ENCODE assay signal across 28 cellular contexts in the genomic region with DNA sequence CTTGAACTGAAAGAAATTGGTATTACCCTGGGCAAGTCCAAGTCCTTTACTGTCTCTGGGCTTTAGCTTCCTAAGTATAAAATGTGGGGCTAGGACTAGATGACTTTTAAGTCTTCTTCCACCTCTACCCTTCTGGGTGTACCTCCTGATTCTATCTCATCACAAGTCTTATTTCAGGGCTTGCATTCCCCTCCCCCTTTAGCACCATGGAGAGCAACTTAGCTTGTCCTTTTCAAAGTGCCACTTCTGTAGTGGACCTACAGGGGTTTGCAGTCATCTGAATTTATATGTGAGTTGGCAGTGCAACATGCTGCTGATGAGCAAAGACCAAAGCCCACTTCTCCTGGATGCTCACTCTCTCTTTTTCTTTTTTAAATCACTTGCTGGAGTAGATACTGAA.
DNase-seq lines count a peak whose midpoint lies in the region; FAIRE-seq and TF ChIP-seq lines count a peak whose summit lies in the region.
"Had no signal": no experiment of that assay in that cellular context is flagged by ENCODE, and none has a peak within 500 bp of the region (broad histone marks: within the 10 kb centered on the region; RNA-seq: fewer than 3 reads in every experiment).

No MANE protein-coding gene starts in this region.

- H2BK5ac ChIP-seq in H1 (ENCODE audit: low read depth, low read length) = no peak overlapping the region
- no peak overlapping the region for H2BK5ac ChIP-seq in neuronal stem cell (ENCODE audit: low read length)

- no peak overlapping the region for H2AK5ac ChIP-seq in H1 (ENCODE audit: low read depth, low read length)
- H2AK5ac ChIP-seq in neuronal stem cell (ENCODE audit: low read depth, low read length) = no peak overlapping the region

- no peaks in the 10 kb centered on the region for H3K9me2 ChIP-seq in MM.1S (replicated peaks; ENCODE audit: insufficient read depth, low read length)

- no peaks in the 10 kb centered on the region for H3K23me2 ChIP-seq in H1 (ENCODE audit: low read depth, low read length)

- no peak overlapping the region for H2BK15ac ChIP-seq in H1 (ENCODE audit: low read length)
- H2BK15ac ChIP-seq in neuronal stem cell (ENCODE audit: low read length) = no peak overlapping the region

- H4K20me1 ChIP-seq in MM.1S (ENCODE audit: insufficient read depth, low read length) (no peaks in the 10 kb centered on the region), H1 (replicated peaks in 1 of 2; ENCODE audit: control insufficient read depth in 1 of 2, insufficient read depth in 2 of 2, low read length in 2 of 2) (no peaks in the 10 kb centered on the region)

- FAIRE-seq in H1 (lab: Jason Lieb, UNC) = peak; percentile 52
- FAIRE-seq: TTC549 had no signal

- DNase-seq in ELF-1 (ENCODE audit: low read depth, low spot score) (peak; percentile 10), MM.1S (peak; percentile 28), H1 (ENCODE audit: low read depth in 1 of 2, low spot score in 2 of 2) (no peak), neuronal stem cell (ENCODE audit: low spot score) (peak; percentile 45), dedifferentiated amniotic fluid mesenchymal stem cell (ENCODE audit: extremely low spot score) (no peak), GM13977 (ENCODE audit: low spot score) (no peak)
- DNase-seq in stimulated activated CD4-positive, alpha-beta T cell treated with anti-CD3 and anti-CD28 coated beads, Interleukin-4, amount 100 ng/mL, for 24 hours = no peak
- DNase-seq: activated CD8-positive, alpha-beta memory T cell treated with anti-CD3 and anti-CD28 coated beads for 24 hours; activated naive CD4-positive, alpha-beta T cell; activated T-cell treated with anti-CD3 and anti-CD28 coated beads, Interleukin-2, amount 50 U/mL, for 24 hours; CD4-positive, alpha-beta T cell; DMS153; foreskin fibroblast; GF-D8; GOT3; left ventricle myocardium inferior; naive thymus-derived CD4-positive, alpha-beta T cell; NCI-H1105; NCI-H2029 treated with DMSO at 0.1 percent for 48 hours; NCI-H226; PC-3; SHP77 treated with DMSO at 0.1 percent for 48 hours; spleen; stimulated activated CD4-positive, alpha-beta T cell treated with anti-CD3 and anti-CD28 coated beads, Interleukin-4, amount 100 ng/mL, for 1 hour; stimulated activated naive B cell treated with anti-CD40 and anti-IgM and Interleukin-4, amounts not matched to agents 10 μg/mL and 1 μg/mL and 100 μg/mL, for 72 hours; testis had no signal

- no peak for TF ChIP-seq RAD21 in H1 (IDR thresholded peaks at IDR 0.05 in 1 of 2, conservative IDR thresholded peaks at IDR 0.05 in 1 of 2; ENCODE audit: low read depth in 2 of 2, low read length in 2 of 2)

- H3K4ac ChIP-seq in H1 (replicated peaks; ENCODE audit: insufficient read length, low read depth, low read length) (no peak overlapping the region), neuronal stem cell (ENCODE audit: low read length) (no peak overlapping the region)

- H3K4me1 ChIP-seq in MM.1S (ENCODE audit: low read length) (no peaks in the 10 kb centered on the region), H1 (replicated peaks in 1 of 4; ENCODE audit: control insufficient read depth in 3 of 4, insufficient read depth in 4 of 4, low read length in 3 of 4) (no peaks in the 10 kb centered on the region), neuronal stem cell (ENCODE audit: control insufficient read depth in 2 of 2, insufficient read depth in 1 of 2, low read depth in 1 of 2, low read length in 2 of 2) (no peaks in the 10 kb centered on the region)
- H3K4me1 ChIP-seq: left ventricle myocardium inferior, spleen, testis, vagina had no signal

- H3K4me3 ChIP-seq in MM.1S (ENCODE audit: low read length) (no peak overlapping the region), H1 (ENCODE audit: extremely low read depth in 1 of 4, insufficient read depth in 2 of 4, low read depth in 3 of 4, low read length in 4 of 4) (no peak overlapping the region), neuronal stem cell (ENCODE audit: low read length in 2 of 2) (no peak overlapping the region)
- H3K4me3 ChIP-seq: left ventricle myocardium inferior, spleen, testis, vagina had no signal

- H4K8ac ChIP-seq in H1 (ENCODE audit: extremely low read depth, insufficient read depth, low read length) (no peak overlapping the region), neuronal stem cell (ENCODE audit: low read depth, low read length) (no peak overlapping the region)

- H3K23ac ChIP-seq in H1 (ENCODE audit: insufficient read length) (no peak overlapping the region), neuronal stem cell (ENCODE audit: low read depth, low read length, poor library complexity) (no peak overlapping the region)

- no peaks in the 10 kb centered on the region for H3F3A ChIP-seq in MM.1S (ENCODE audit: insufficient read depth, low read length)

- no peak overlapping the region for H2BK12ac ChIP-seq in H1 (ENCODE audit: low read depth, low read length)
- H2BK12ac ChIP-seq in neuronal stem cell (ENCODE audit: low read length) = no peak overlapping the region

- H3K27me3 ChIP-seq in MM.1S (replicated peaks; ENCODE audit: insufficient read depth, low read length) (no peaks in the 10 kb centered on the region), H1 (replicated peaks in 1 of 4; ENCODE audit: control insufficient read depth in 3 of 4, extremely low read depth in 1 of 4, insufficient read depth in 3 of 4, low read length in 3 of 4) (no peaks in the 10 kb centered on the region), neuronal stem cell (ENCODE audit: control insufficient read depth in 3 of 3, insufficient read depth in 3 of 3, low read depth in 1 of 3, low read length in 3 of 3) (no peaks in the 10 kb centered on the region)
- H3K27me3 ChIP-seq: spleen, testis, vagina had no signal

- no peaks in the 10 kb centered on the region for H3K79me2 ChIP-seq in MM.1S (ENCODE audit: low read length)
- H3K79me2 ChIP-seq in H1 (ENCODE audit: control insufficient read depth in 1 of 2, insufficient read depth in 2 of 2, low read length in 2 of 2) = no peaks in the 10 kb centered on the region

- H4K5ac ChIP-seq in H1 (ENCODE audit: insufficient read length, low read depth, low read length) = no peak overlapping the region

- POLR2A ChIA-PET in H1 (lab: Charles Lee; ENCODE audit: partially characterized antibody) = no interaction called here

- H3K79me1 ChIP-seq in H1 (ENCODE audit: low read depth, low read length) (no peaks in the 10 kb centered on the region), neuronal stem cell (ENCODE audit: low read depth, low read length) (no peaks in the 10 kb centered on the region)

- H2BK120ac ChIP-seq in H1 (replicated peaks; ENCODE audit: low read depth, low read length) = no peak overlapping the region
- no peak overlapping the region for H2BK120ac ChIP-seq in neuronal stem cell (ENCODE audit: low read depth, low read length)

- no peak overlapping the region for H3K9ac ChIP-seq in MM.1S (ENCODE audit: low read length)
- H3K9ac ChIP-seq in H1 (replicated peaks in 1 of 4; ENCODE audit: extremely low read depth in 1 of 4, low read depth in 3 of 4, low read length in 3 of 4) = no peak overlapping the region
- H3K9ac ChIP-seq in neuronal stem cell (ENCODE audit: low read depth, low read length, poor library complexity) = no peak overlapping the region

- H2BK20ac ChIP-seq in H1 (ENCODE audit: low read length) = no peak overlapping the region

- CTCF ChIA-PET in H1 (lab: Charles Lee; ENCODE audit: partially characterized antibody) = interaction anchor here (0.5 kb wide), 1 partner anchor 79 kb away, joined by 5 read pairs; no protein-coding TSS in a partner anchor

- TF ChIP-seq CTCF in MM.1S (IDR thresholded peaks at IDR 0.05; ENCODE audit: low read length) (no peak), H1 (IDR thresholded peaks at IDR 0.05; ENCODE audit: control extremely low read depth in 1 of 3, insufficient read depth in 1 of 3, low read depth in 1 of 3, low read length in 3 of 3) (no peak), GM13977 (IDR thresholded peaks at IDR 0.05; ENCODE audit: extremely low read depth, insufficient read depth, missing control alignments) (no peak)

- H4K91ac ChIP-seq in H1 (replicated peaks; ENCODE audit: insufficient read length, low read length) (no peak overlapping the region), neuronal stem cell (ENCODE audit: low read depth, low read length, poor library complexity) (no peak overlapping the region)

- H3K4me2 ChIP-seq in MM.1S (ENCODE audit: low read depth, low read length) (no peak overlapping the region), H1 (ENCODE audit: insufficient read depth in 1 of 2, low read depth in 2 of 2, low read length in 2 of 2) (no peak overlapping the region), neuronal stem cell (ENCODE audit: insufficient read depth, low read length, poor library complexity, severe bottlenecking) (no peak overlapping the region)

- H3K14ac ChIP-seq in H1 (ENCODE audit: insufficient read length) (no peak overlapping the region), neuronal stem cell (ENCODE audit: low read length) (no peak overlapping the region)

- no peak for TF ChIP-seq POLR2A in H1 (IDR thresholded peaks at IDR 0.05; ENCODE audit: control extremely low read depth in 1 of 2, low read depth in 2 of 2, low read length in 2 of 2)

- in situ Hi-C loops in GM13977 (cut with MboI; ENCODE audit: low pct_unique_long_range_greater_than_20kb, low sequenced_read_pairs, unreplicated experiment) = no loop called here

- H2AFZ ChIP-seq in MM.1S (ENCODE audit: low read length) (no peak overlapping the region), H1 (ENCODE audit: low read length) (no peak overlapping the region), neuronal stem cell (ENCODE audit: low read length) (no peak overlapping the region)

- no peak overlapping the region for H3K18ac ChIP-seq in H1 (ENCODE audit: extremely low read depth, low read length)
- H3K18ac ChIP-seq in neuronal stem cell (ENCODE audit: low read length) = no peak overlapping the region

- no peaks in the 10 kb centered on the region for H3K9me3 ChIP-seq in MM.1S (replicated peaks; ENCODE audit: insufficient read depth, low read length)
- H3K9me3 ChIP-seq in H1 (ENCODE audit: insufficient read depth in 2 of 2, low read depth in 1 of 2, low read length in 1 of 2) = no peaks in the 10 kb centered on the region
- H3K9me3 ChIP-seq in neuronal stem cell (replicated peaks in 1 of 2; ENCODE audit: control insufficient read depth in 2 of 2, insufficient read depth in 1 of 2, low read depth in 1 of 2, low read length in 2 of 2) = no peaks in the 10 kb centered on the region
- H3K9me3 ChIP-seq: left ventricle myocardium inferior, spleen, testis, vagina had no signal

- no peaks in the 10 kb centered on the region for H3K36me3 ChIP-seq in MM.1S (replicated peaks; ENCODE audit: insufficient read depth, low read length)
- H3K36me3 ChIP-seq in H1 (ENCODE audit: control insufficient read depth in 2 of 4, insufficient read depth in 4 of 4, low read length in 3 of 4) = no peaks in the 10 kb centered on the region
- H3K36me3 ChIP-seq in neuronal stem cell (replicated peaks in 1 of 2; ENCODE audit: control insufficient read depth in 2 of 2, insufficient read depth in 2 of 2, low read length in 2 of 2) = no peaks in the 10 kb centered on the region
- H3K36me3 ChIP-seq: left ventricle myocardium inferior, spleen, vagina had no signal

- no peak overlapping the region for H3K27ac ChIP-seq in MM.1S (ENCODE audit: low read length)
- H3K27ac ChIP-seq in H1 (ENCODE audit: low read depth, low read length) = no peak overlapping the region
- H3K27ac ChIP-seq in neuronal stem cell (replicated peaks; ENCODE audit: low read length) = no peak overlapping the region
- H3K27ac ChIP-seq: left ventricle myocardium inferior, spleen, testis, vagina had no signal

- H3K56ac ChIP-seq in H1 (replicated peaks; ENCODE audit: insufficient read length, low read depth, low read length) = no peak overlapping the region

- TF ChIP-seq EP300 in H1 (IDR thresholded peaks at IDR 0.05; ENCODE audit: borderline replicate concordance in 1 of 2, low read depth in 2 of 2, low read length in 2 of 2) = no peak

Comparison
In these comparisons a context has a peak if more than half of its experiments do, and no peak if none do; other contexts are left out.
1. DNase-seq: peak in ELF-1 (single experiment), MM.1S (single experiment) and neuronal stem cell (single experiment); none in H1 (0 of 2), stimulated activated CD4-positive, alpha-beta T cell treated with anti-CD3 and anti-CD28 coated beads, Interleukin-4, amount 100 ng/mL, for 24 hours (single experiment), dedifferentiated amniotic fluid mesenchymal stem cell (single experiment) and GM13977 (single experiment).